ENCODE assay signal across 1 cellular context in genomic region chr17:9646556-9646905, GRCh38.
TF ChIP-seq lines count a peak whose summit lies in the region.

No MANE protein-coding gene starts in this region.

TF ChIP-seq in GM23338, 12 proteins besides CTCF, POLR2A, EP300 and RAD21 (continued from another document):
- TF ChIP-seq POLR2AphosphoS5 (IDR thresholded peaks at IDR 0.05; ENCODE audit: low read depth) (no peak), EZH2phosphoT487 (IDR thresholded peaks at IDR 0.05; ENCODE audit: unreplicated experiment) (no peak), ZNF331 (CRISPR knock-in tag; IDR thresholded peaks at IDR 0.05; ENCODE audit: low read depth) (no peak), EZH2 (IDR thresholded peaks at IDR 0.05; ENCODE audit: low read depth, unreplicated experiment) (no peak), CREB1 (CRISPR knock-in tag; IDR thresholded peaks at IDR 0.05; ENCODE audit: low read depth) (no peak), JUNB (IDR thresholded peaks at IDR 0.05; ENCODE audit: unreplicated experiment) (no peak), ZNF114 (CRISPR knock-in tag; IDR thresholded peaks at IDR 0.05) (no peak)
TF ChIP-seq in GM23338: peak in this region for 0.
